ENCODE assay signal across 22 cellular contexts in genomic region chrX:46941341-46941740, GRCh38.
"Had no signal": no experiment of that assay in that cellular context is flagged by ENCODE, and none has a peak within 500 bp of the region (broad histone marks: within the 10 kb centered on the region; RNA-seq: fewer than 3 reads in every experiment).

No MANE protein-coding gene starts in this region.

- H3K4me2 ChIP-seq: hepatocyte had no signal

- DNase-seq: activated CD4-positive, alpha-beta T cell treated with anti-CD3 and anti-CD28 coated beads, Interleukin-2, amount 50 U/mL, for 1 hour; activated CD8-positive, alpha-beta memory T cell treated with anti-CD3 and anti-CD28 coated beads, Interleukin-2, amount 50 U/mL, for 4 hours; activated effector memory CD4-positive, alpha-beta T cell treated with anti-CD3 and anti-CD28 coated beads, Interleukin-2, amount 50 U/mL, for 16 hours; activated T-cell treated with anti-CD3 and anti-CD28 coated beads, Interleukin-2, amount 50 U/mL, for 4 hours; dermis blood vessel endothelial cell; effector memory CD8-positive, alpha-beta T cell; foreskin fibroblast; left cardiac atrium; mesendoderm; natural killer cell; sigmoid colon; spleen; stimulated activated CD4-positive, alpha-beta T cell treated with anti-CD3 and anti-CD28 coated beads, Interleukin-4, amount 100 ng/mL, for 4 hours; stimulated activated naive CD4-positive, alpha-beta T cell; T-cell; thyroid gland had no signal

- H3K36me3 ChIP-seq: ascending aorta, cardiac muscle cell, neutrophil, sigmoid colon, spleen, thyroid gland had no signal

- ATAC-seq: activated CD4-positive, CD25-positive, alpha-beta regulatory T cell treated with anti-CD3 and anti-CD28 coated beads, Interleukin-2, amount 50 U/mL, for 24 hours; activated T-cell treated with anti-CD3 and anti-CD28 coated beads, Interleukin-2, amount 50 U/mL, for 4 hours; effector memory CD8-positive, alpha-beta T cell; left cardiac atrium; natural killer cell; T-cell had no signal

- H3K27ac ChIP-seq: ascending aorta, cardiac muscle cell, hepatocyte, neutrophil, parathyroid adenoma, sigmoid colon, spleen, thyroid gland had no signal

- H3K27me3 ChIP-seq: ascending aorta, cardiac muscle cell, hepatocyte, neutrophil, sigmoid colon, thyroid gland had no signal

- H2AFZ ChIP-seq: hepatocyte, parathyroid adenoma had no signal

- H3K4me1 ChIP-seq: ascending aorta, parathyroid adenoma, sigmoid colon, thyroid gland had no signal

- H3K9ac ChIP-seq: parathyroid adenoma had no signal

- H3K9me3 ChIP-seq: ascending aorta, neutrophil, sigmoid colon, thyroid gland had no signal

- H3K4me3 ChIP-seq: ascending aorta, cardiac muscle cell, hepatocyte, sigmoid colon, spleen, thyroid gland had no signal
